Comparison of ENCODE assay signal across 1 cellular context in the genomic region with DNA sequence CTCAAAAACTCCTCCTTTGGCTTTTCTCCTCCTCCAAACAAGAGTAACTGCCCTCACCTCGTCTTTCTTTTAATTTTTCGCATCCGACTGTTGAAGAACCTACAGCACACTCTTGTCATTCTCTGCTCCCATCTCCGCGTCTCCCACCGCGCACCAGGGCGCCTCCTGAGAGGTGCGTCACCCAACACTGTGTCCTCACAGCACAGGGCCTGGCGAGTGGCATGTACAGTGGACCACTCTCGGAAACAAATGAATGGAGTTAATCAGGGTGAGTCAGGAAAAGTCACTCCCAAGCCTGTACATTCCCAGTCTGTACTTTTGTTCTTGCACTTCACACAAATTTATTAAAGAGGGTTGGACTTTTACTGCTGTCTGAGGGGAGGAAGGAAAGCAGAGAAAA.
TF ChIP-seq lines count a peak whose summit lies in the region.

No MANE protein-coding gene starts in this region.

TF ChIP-seq in HEK293, 187 proteins besides CTCF, POLR2A, EP300 and RAD21 (continued from another document):
- TF ChIP-seq ZNF18 (tag by site-specific recombination; IDR thresholded peaks at IDR 0.05) (no peak), ZNF140 (tag by site-specific recombination; IDR thresholded peaks at IDR 0.05) (no peak), SETDB1 (IDR thresholded peaks at IDR 0.05; ENCODE audit: insufficient read length, low read length) (no peak), ZNF350 (tag by site-specific recombination; IDR thresholded peaks at IDR 0.05) (no peak), ZNF677 (tag by site-specific recombination; IDR thresholded peaks at IDR 0.05) (no peak)
